7 cellular contexts compared by ENCODE assay signal in genomic region chr7:66843492-66843891, GRCh38.
DNase-seq lines count a peak whose midpoint lies in the region; ATAC-seq and TF ChIP-seq lines count a peak whose summit lies in the region.
"Not testable (repeated sequence)": the region's sequence is repeated elsewhere in the genome, so short reads cannot be mapped to it uniquely, and the experiment has no call there.

No MANE protein-coding gene starts in this region.

- not testable (repeated sequence) for H2AFZ ChIP-seq in GM23338
- peak overlapping the region; percentile 96; the same call in 1 of the 2 replicates for H2AFZ ChIP-seq in PC-9
- peak overlapping the region; percentile 99 for H2AFZ ChIP-seq in mammary epithelial cell (ENCODE audit: low read depth, low read length)

- peaks cover 25% of the 10 kb centered on the region for H3K4me1 ChIP-seq in GM23338 (ENCODE audit: insufficient read depth)
- H3K4me1 ChIP-seq in PC-9 (replicated peaks; ENCODE audit: insufficient read depth): peaks cover 13% of the 10 kb centered on the region
- peaks cover 17% of the 10 kb centered on the region for H3K4me1 ChIP-seq in mammary epithelial cell (ENCODE audit: insufficient read depth, low read length)
- H3K4me1 ChIP-seq in heart right ventricle: peaks cover 0 to 19% (median 7%) of the 10 kb centered on the region in 9 donors

- intact Hi-C loops in PC-9 (cut with micrococcal nuclease; ENCODE audit: unreplicated experiment); mammary epithelial cell (cut with micrococcal nuclease); sciatic nerve (cut with DNase I): not testable (repeated sequence)
- intact Hi-C loops in heart right ventricle (cut with DNase I): loop anchor here in 2 of 10 donors (5.0 to 10.0 kb wide), 2 partner anchors 99 to 154 kb away; partner anchors contain the start of genes RABGEF1 (in 1 of the 2), SBDS (in 1 of the 2) and TYW1 (in 1 of the 2)

- CTCF ChIA-PET in PC-9 (lab: Charles Lee); mammary epithelial cell (lab: Charles Lee; ENCODE audit: low non-redundant PET): not testable (repeated sequence)

- H3K27me3 ChIP-seq in GM23338 (ENCODE audit: insufficient read depth); PC-9 (ENCODE audit: insufficient read depth, low read depth); mammary epithelial cell (ENCODE audit: insufficient read depth, low read length); heart right ventricle: not testable (repeated sequence)

- dilution Hi-C loops in mammary epithelial cell (cut with HindIII; ENCODE audit: low sequenced_read_pairs): not testable (repeated sequence)

- not testable (repeated sequence) for H3K27ac ChIP-seq in GM23338 (ENCODE audit: low read depth); PC-9; mammary epithelial cell (ENCODE audit: insufficient read depth, low read depth, low read length); heart right ventricle

- in situ Hi-C loops in mammary epithelial cell (cut with MboI; ENCODE audit: low sequenced_read_pairs in 2 of 2): not testable (repeated sequence)

- BruUV-seq in PC-9 (replicated peaks; lab: Mats Ljungman, UMichigan); mammary epithelial cell (replicated peaks; lab: Mats Ljungman, UMichigan): not testable (repeated sequence)

- POLR2A ChIA-PET in PC-9 (lab: Charles Lee; ENCODE audit: unreplicated experiment): not testable (repeated sequence)

- not testable (repeated sequence) for H3K9me2 ChIP-seq in GM23338 (ENCODE audit: insufficient read depth); PC-9 (ENCODE audit: insufficient read depth)

- TF ChIP-seq CTCF in GM23338 (conservative IDR thresholded peaks at IDR 0.05; ENCODE audit: low read depth in 2 of 2); PC-9 (conservative IDR thresholded peaks at IDR 0.05); mammary epithelial cell (conservative IDR thresholded peaks at IDR 0.05 in 1 of 2, IDR thresholded peaks at IDR 0.05 in 1 of 2; ENCODE audit: extremely low read depth in 1 of 2, insufficient read depth in 1 of 2, low read depth in 1 of 2, low read length in 2 of 2); heart right ventricle (IDR thresholded peaks at IDR 0.05): not testable (repeated sequence)

- not testable (repeated sequence) for H3K36me3 Mint-ChIP-seq in GM23338 (ENCODE audit: low read depth); activated T-cell treated with anti-CD3 and anti-CD28 coated beads, Interleukin-2, amount 50 U/mL, for 24 hours (ENCODE audit: low read depth); naive B cell

- H3K9ac ChIP-seq in mammary epithelial cell (ENCODE audit: insufficient read depth, low read length): not testable (repeated sequence)

- H3K4me2 ChIP-seq in GM23338: peak overlapping the region; percentile 99
- peak overlapping the region; percentile 92 for H3K4me2 ChIP-seq in PC-9
- H3K4me2 ChIP-seq in mammary epithelial cell (ENCODE audit: insufficient read depth, low read depth, low read length): peak overlapping the region; percentile 88

- peaks cover 16% of the 10 kb centered on the region for H3K27me3 Mint-ChIP-seq in GM23338 (ENCODE audit: insufficient read depth, low read depth, poor library complexity)
- H3K27me3 Mint-ChIP-seq in activated T-cell treated with anti-CD3 and anti-CD28 coated beads, Interleukin-2, amount 50 U/mL, for 24 hours; naive B cell: not testable (repeated sequence)

- WGBS in mammary epithelial cell (ENCODE audit: low coverage, missing lambda C conversion rate): 73% methylated on average over 7 of the region's 7 CpGs
- 76 to 79% methylated on average over 7 of the region's 7 CpGs for WGBS in heart right ventricle, 2 donors

- not testable (repeated sequence) for H4K20me1 ChIP-seq in GM23338 (replicated peaks; ENCODE audit: insufficient read depth); PC-9 (ENCODE audit: insufficient read depth); mammary epithelial cell (ENCODE audit: insufficient read depth, low read length)

- H3K4me1 Mint-ChIP-seq in GM23338 (peaks cover 34% of the 10 kb centered on the region), naive B cell (peaks cover 8 to 31% (median 23%) of the 10 kb centered on the region in 3 donors)
- H3K4me1 Mint-ChIP-seq in activated T-cell treated with anti-CD3 and anti-CD28 coated beads, Interleukin-2, amount 50 U/mL, for 24 hours (ENCODE audit: low read depth): peaks cover 35% of the 10 kb centered on the region

- not testable (repeated sequence) for H3K36me3 ChIP-seq in GM23338 (ENCODE audit: insufficient read depth); PC-9 (ENCODE audit: low read depth); mammary epithelial cell (ENCODE audit: insufficient read depth, low read length); heart right ventricle

- H3K27ac Mint-ChIP-seq in GM23338: not testable (repeated sequence)
- H3K27ac Mint-ChIP-seq in activated T-cell treated with anti-CD3 and anti-CD28 coated beads, Interleukin-2, amount 50 U/mL, for 24 hours: peak overlapping the region; percentile 85
- peak overlapping the region in 5 of 6 donors; percentile 53 to 99 (median 88) for H3K27ac Mint-ChIP-seq in naive B cell

- not testable (repeated sequence) for H3K9me3 Mint-ChIP-seq in GM23338; activated T-cell treated with anti-CD3 and anti-CD28 coated beads, Interleukin-2, amount 50 U/mL, for 24 hours; naive B cell

- H3K4me3 ChIP-seq in GM23338 (peak overlapping the region; percentile 72), PC-9 (peak overlapping the region; percentile 84; the same call in 1 of the 2 replicates), mammary epithelial cell (replicated peaks in 1 of 3; ENCODE audit: insufficient read depth in 1 of 3, low read depth in 2 of 3, low read length in 3 of 3) (peak overlapping the region in 1 of 3 experiments; percentile 86), heart right ventricle (peak overlapping the region in 6 of 10 donors; percentile 89 to 99 (median 94))

- not testable (repeated sequence) for H3K79me2 ChIP-seq in GM23338 (replicated peaks; ENCODE audit: insufficient read depth); mammary epithelial cell (ENCODE audit: insufficient read depth, low read length)
- peaks cover 12% of the 10 kb centered on the region for H3K79me2 ChIP-seq in PC-9 (ENCODE audit: low read depth)

- not testable (repeated sequence) for H3F3A ChIP-seq in GM23338 (replicated peaks; ENCODE audit: low read depth); PC-9 (ENCODE audit: insufficient read depth, low read depth)

- not testable (repeated sequence) for ATAC-seq in GM23338; heart right ventricle; naive B cell (ENCODE audit: low read depth in 2 of 2); sciatic nerve

- H3K9me3 ChIP-seq in PC-9 (ENCODE audit: insufficient read depth, low read depth); mammary epithelial cell (replicated peaks; ENCODE audit: insufficient read depth, low read length); heart right ventricle: not testable (repeated sequence)

- DNase-seq in GM23338 (ENCODE audit: low spot score); PC-9; activated T-cell treated with anti-CD3 and anti-CD28 coated beads, Interleukin-2, amount 50 U/mL, for 24 hours; mammary epithelial cell; heart right ventricle; naive B cell: not testable (repeated sequence)
- peak; percentile 22 for DNase-seq in sciatic nerve (ENCODE audit: low spot score)

- peak overlapping the region; percentile 97 for H3K4me3 Mint-ChIP-seq in GM23338
- peak overlapping the region; percentile 97 for H3K4me3 Mint-ChIP-seq in activated T-cell treated with anti-CD3 and anti-CD28 coated beads, Interleukin-2, amount 50 U/mL, for 24 hours
- H3K4me3 Mint-ChIP-seq in naive B cell: peak overlapping the region; percentile 93 to 99 (median 98)
